In genomic region chr17:7383742-7384488, GRCh38 we compare ENCODE assay signal across 6 cellular contexts. TPM values are rescaled to one million over a fixed set of nuclear protein-coding genes. Genes with fewer than 3 reads are reported as not detected.
DNase-seq lines count a peak whose midpoint lies in the region; ATAC-seq lines count a peak whose summit lies in the region.

No MANE protein-coding gene starts in this region.

- H3K27ac ChIP-seq in iPS DF 6.9 (ENCODE audit: low read length) (no peak overlapping the region), SJCRH30 (no peak overlapping the region)

- peak; percentile 57 for ATAC-seq in HG03039 (IDR thresholded peaks at IDR 0.05; ENCODE audit: unreplicated experiment)

- no peaks in the 10 kb centered on the region for H3K9me3 ChIP-seq in iPS DF 6.9 (ENCODE audit: control insufficient read depth, insufficient read depth, low read length)
- H3K9me3 ChIP-seq in SJCRH30 (replicated peaks), result 0 out of 2 replicates have a peak, but pooled peaks cover 3% of the 10 kb centered on the region

- H3K36me3 ChIP-seq in iPS DF 6.9 (ENCODE audit: control insufficient read depth, insufficient read depth, low read length), result no peaks in the 10 kb centered on the region
- no peaks in the 10 kb centered on the region for H3K36me3 ChIP-seq in SJCRH30

- H3K4me1 ChIP-seq in iPS DF 6.9 (ENCODE audit: control insufficient read depth, insufficient read depth, low read length) (peaks cover 8% of the 10 kb centered on the region), SJCRH30 (no peaks in the 10 kb centered on the region)

- no CpG with 5 or more reads among the region's 65 CpGs for whole genome bisulfite sequencing in iPS DF 6.9 (ENCODE audit: insufficient coverage, insufficient read length)

- DNase-seq in AG20443 (ENCODE audit: low spot score) (peak; percentile 73), iPS DF 6.9 (ENCODE audit: low read depth, low spot score) (no peak), SJCRH30 (no peak)
- peak; percentile 89 for DNase-seq in activated CD8-positive, alpha-beta memory T cell treated with anti-CD3 and anti-CD28 coated beads, Interleukin-2, amount 50 U/mL, for 48 hours
- DNase-seq in stimulated activated CD8-positive, alpha-beta memory T cell treated with anti-CD3 and anti-CD28 coated beads, Interleukin-2, amount 100 ng/mL, for 48 hours (ENCODE audit: low read depth in 2 of 2), result peak; percentile 66 to 67

- H3K4me3 ChIP-seq in iPS DF 6.9 (ENCODE audit: low read length) (peak overlapping the region; percentile 33; the same call in 1 of the 2 replicates), SJCRH30 (no peak overlapping the region)

- no peaks in the 10 kb centered on the region for H3K27me3 ChIP-seq in iPS DF 6.9 (ENCODE audit: control insufficient read depth, insufficient read depth, low read length)
- H3K27me3 ChIP-seq in SJCRH30, result no peaks in the 10 kb centered on the region

RNA-seq across cellular contexts. Expression of gene TNK1, which starts 3.0 kb away (rescaled TPM):
- total RNA-seq in SJCRH30 (2014; rRNA removed; shearing (Covaris generic)), result not detected in 2 replicates

RNA-seq across cellular contexts. Expression of gene PLSCR3, which starts 10.4 kb away (rescaled TPM):
- 5.9 and 6.7 TPM in 2 replicates for total RNA-seq in SJCRH30 (2014; rRNA removed; shearing (Covaris generic))

RNA-seq across cellular contexts. Expression of gene TMEM256, which starts 20.0 kb away (rescaled TPM):
- 62.4 and 71.8 TPM in 2 replicates for total RNA-seq in SJCRH30 (2014; rRNA removed; shearing (Covaris generic))

RNA-seq across cellular contexts. Expression of gene NLGN2, which starts 23.7 kb away (rescaled TPM):
- total RNA-seq in SJCRH30 (2014; rRNA removed; shearing (Covaris generic)), result 5.0 and 6.8 TPM in 2 replicates

RNA-seq across cellular contexts. Expression of gene TMEM95, which starts 29.0 kb away (rescaled TPM):
- not detected in 2 replicates for total RNA-seq in SJCRH30 (2014; rRNA removed; shearing (Covaris generic))

Comparison
In these comparisons a context has a peak if more than half of its experiments do, and no peak if none do; other contexts are left out.
1. DNase-seq: peak in AG20443 (single experiment), activated CD8-positive, alpha-beta memory T cell treated with anti-CD3 and anti-CD28 coated beads, Interleukin-2, amount 50 U/mL, for 48 hours (single experiment) and stimulated activated CD8-positive, alpha-beta memory T cell treated with anti-CD3 and anti-CD28 coated beads, Interleukin-2, amount 100 ng/mL, for 48 hours (2 of 2); none in iPS DF 6.9 (single experiment) and SJCRH30 (0 of 2).